Comparison of ENCODE assay signal across 23 cellular contexts in the genomic region with DNA sequence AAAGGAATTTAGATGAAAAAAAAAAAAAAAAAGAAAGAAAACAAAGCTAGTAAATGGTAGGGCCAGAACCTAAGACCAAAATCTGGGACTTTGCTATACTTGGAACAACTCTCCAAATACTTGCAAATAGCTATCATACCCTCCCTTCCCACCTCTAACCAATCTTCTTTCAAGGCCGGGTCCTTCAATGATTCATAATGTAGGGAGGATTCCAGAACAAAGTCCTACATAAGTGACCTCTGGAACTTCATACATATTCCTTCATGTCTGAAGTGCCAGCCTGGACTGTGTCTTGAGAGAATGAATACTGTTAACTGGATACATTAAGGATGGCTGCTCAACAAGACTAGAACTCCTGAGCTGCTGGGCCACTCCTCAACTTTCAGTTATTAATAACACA. TPM values are rescaled to one million over a fixed set of nuclear protein-coding genes. Genes with fewer than 3 reads are reported as not detected.
DNase-seq lines count a peak whose midpoint lies in the region; ATAC-seq, FAIRE-seq and TF ChIP-seq lines count a peak whose summit lies in the region.
"Had no signal": no experiment of that assay in that cellular context is flagged by ENCODE, and none has a peak within 500 bp of the region (broad histone marks: within the 10 kb centered on the region; RNA-seq: fewer than 3 reads in every experiment).

No MANE protein-coding gene starts in this region.

- peak; percentile 9 for DNase-seq in HT-29 (ENCODE audit: low spot score)
- peak; percentile 27 for DNase-seq in amniotic epithelial cell (ENCODE audit: low read depth)
- DNase-seq in kidney, result no peak
- DNase-seq in stimulated activated CD4-positive, alpha-beta T cell treated with anti-CD3 and anti-CD28 coated beads, Interleukin-4, amount 100 ng/mL, for 1 hour, result no peak
- DNase-seq in NCI-H2171 (lab: John Stamatoyannopoulos, UW), result no peak
- DNase-seq: activated CD4-positive, alpha-beta memory T cell treated with anti-CD3 and anti-CD28 coated beads for 36 hours; activated CD8-positive, alpha-beta memory T cell treated with anti-CD3 and anti-CD28 coated beads, Interleukin-2, amount 50 U/mL, for 48 hours; activated naive CD4-positive, alpha-beta T cell treated with Interleukin-2 at 50 U/mL for 16 hours; COR-L47; immature natural killer cell; NCI-H1436 treated with DMSO at 0.1 percent for 48 hours; posterior cingulate gyrus; SJCRH30; stomach; T-helper 1 cell had no signal

- intact Hi-C loops in kidney (cut with DNase I), result no loop called here

- H3K9me3 ChIP-seq in kidney (ENCODE audit: control insufficient read depth in 1 of 2, low read length in 2 of 2), result peaks cover 0 to 3% of the 10 kb centered on the region in 2 donors
- H3K9me3 ChIP-seq: right atrium auricular region, SJCRH30, stomach had no signal

- H3K27ac ChIP-seq in kidney (ENCODE audit: low read depth in 2 of 2, low read length in 2 of 2), result peak overlapping the region; percentile 13 to 24
- H3K27ac ChIP-seq: C4-2B, right atrium auricular region, SJCRH30, stomach had no signal

- no peak for TF ChIP-seq CTCF in kidney (IDR thresholded peaks at IDR 0.05; ENCODE audit: borderline replicate concordance, extremely low read depth, insufficient read depth)

- no peak overlapping the region for H3K9ac ChIP-seq in kidney (ENCODE audit: low read length in 2 of 2)

- no peak overlapping the region for H3K4me3 ChIP-seq in kidney (ENCODE audit: low read length in 2 of 2)
- H3K4me3 ChIP-seq: right atrium auricular region, SJCRH30, stomach had no signal

- FAIRE-seq in kidney (lab: Jason Lieb, UNC), result no peak
- FAIRE-seq: bronchial epithelial cell, colon, endothelial cell of umbilical vein, TTC549 had no signal

- H3K36me3 ChIP-seq in kidney (ENCODE audit: control insufficient read depth in 1 of 2, insufficient read depth in 2 of 2, low read length in 2 of 2), result no peaks in the 10 kb centered on the region
- H3K36me3 ChIP-seq: right atrium auricular region, SJCRH30, stomach had no signal

- H3K4me1 ChIP-seq in kidney (ENCODE audit: control insufficient read depth in 1 of 2, insufficient read depth in 1 of 2, low read depth in 1 of 2, low read length in 2 of 2), result peaks cover 2 to 5% of the 10 kb centered on the region in 2 donors
- H3K4me1 ChIP-seq: right atrium auricular region, SJCRH30, stomach had no signal

- no peak for ATAC-seq in GM21717 (IDR thresholded peaks at IDR 0.05; ENCODE audit: unreplicated experiment)
- ATAC-seq in GM18907 (IDR thresholded peaks at IDR 0.05; ENCODE audit: unreplicated experiment), result no peak

RNA-seq across cellular contexts. Expression of a gene that starts 9.9 kb away (rescaled TPM):
- not detected in 2 replicates for total RNA-seq in HT-29 (2014; rRNA removed; shearing (Covaris generic))
- 11.9 TPM for total RNA-seq in kidney
- 19.3 TPM for polyA plus RNA-seq in kidney (ENCODE audit: insufficient read depth, low read depth, low replicate concordance)
- polyA plus RNA-seq: immature natural killer cell had no signal

Comparison
In these comparisons a context has a peak if more than half of its experiments do, and no peak if none do; other contexts are left out.
1. DNase-seq: peak in HT-29 (single experiment) and amniotic epithelial cell (single experiment); none in kidney (single experiment), stimulated activated CD4-positive, alpha-beta T cell treated with anti-CD3 and anti-CD28 coated beads, Interleukin-4, amount 100 ng/mL, for 1 hour (single experiment) and NCI-H2171 (single experiment).
2. RNA of a gene that starts 9.9 kb away (total RNA-seq): 11.9 TPM in kidney (single experiment); not detected in HT-29; every median in the first group is over 10 times any median in the second.